9 cellular contexts compared by ENCODE assay signal in the genomic region with DNA sequence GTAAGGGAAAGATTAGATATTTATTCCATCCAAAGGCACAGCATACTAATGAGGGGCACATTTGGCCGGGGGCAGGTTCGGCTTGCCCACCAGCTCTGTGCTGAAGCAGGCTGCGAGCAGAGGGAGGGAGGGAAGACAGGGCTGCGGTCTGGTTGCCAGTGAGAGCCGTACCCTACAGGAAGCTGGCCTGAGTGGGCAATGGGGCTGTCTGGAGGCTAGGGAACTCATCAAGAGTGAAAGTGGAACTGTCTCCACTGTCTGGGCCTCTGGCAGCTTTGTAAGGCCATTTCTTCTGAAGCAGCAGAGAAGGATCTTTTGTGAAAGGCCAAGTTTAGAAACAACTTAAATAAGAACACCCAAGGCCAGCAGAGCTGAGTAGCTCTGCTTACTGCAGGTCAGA. TPM values are rescaled to one million over a fixed set of nuclear protein-coding genes. Genes with fewer than 3 reads are reported as not detected.
DNase-seq lines count a peak whose midpoint lies in the region; ATAC-seq and TF ChIP-seq lines count a peak whose summit lies in the region.
"Had no signal": no experiment of that assay in that cellular context is flagged by ENCODE, and none has a peak within 500 bp of the region (broad histone marks: within the 10 kb centered on the region; RNA-seq: fewer than 3 reads in every experiment).

No MANE protein-coding gene starts in this region.

- no peak for TF ChIP-seq CTCF in nephron progenitor cell (IDR thresholded peaks at IDR 0.05)

- peaks cover 63% of the 10 kb centered on the region for H3K36me3 Mint-ChIP-seq in nephron progenitor cell (ENCODE audit: low read depth)

- peak; percentile 75 for DNase-seq in NOMO-1 treated with dmso at 0.1 percent for 144 hours (lab: John Stamatoyannopoulos, UW; ENCODE audit: unreplicated experiment)
- DNase-seq in sciatic nerve (ENCODE audit: low spot score) = no peak
- no peak for DNase-seq in NCI-H510A (lab: John Stamatoyannopoulos, UW)
- no peak for DNase-seq in NCI-H128 (lab: John Stamatoyannopoulos, UW; ENCODE audit: unreplicated experiment)
- no peak for DNase-seq in nephron progenitor cell
- DNase-seq: activated gamma-delta T cell had no signal

- H3K27me3 Mint-ChIP-seq in nephron progenitor cell (ENCODE audit: low read depth, poor library complexity) = peaks cover 7% of the 10 kb centered on the region

- no peak overlapping the region for H3K4me3 Mint-ChIP-seq in nephron progenitor cell

- intact Hi-C loops in sciatic nerve (cut with DNase I) = no loop called here

- H3K9me3 Mint-ChIP-seq in nephron progenitor cell = no peaks in the 10 kb centered on the region

- ATAC-seq in GM18873 (IDR thresholded peaks at IDR 0.05; ENCODE audit: low FRiP score, unreplicated experiment) (peak; percentile 72), HG02678 (IDR thresholded peaks at IDR 0.05; ENCODE audit: unreplicated experiment) (peak; percentile 92), sciatic nerve (peak; percentile 76), GM19324 (IDR thresholded peaks at IDR 0.05; ENCODE audit: low FRiP score, unreplicated experiment) (no peak)

- peaks cover 50% of the 10 kb centered on the region for H3K4me1 Mint-ChIP-seq in nephron progenitor cell

- no peak overlapping the region for H3K27ac Mint-ChIP-seq in nephron progenitor cell

RNA-seq across cellular contexts. Expression of a gene that starts 27.0 kb away (rescaled TPM):
- 0.40 TPM for total RNA-seq in sciatic nerve
